ENCODE assay signal across 23 cellular contexts in genomic region chr18:12430137-12430990, GRCh38. TPM values are rescaled to one million over a fixed set of nuclear protein-coding genes. Genes with fewer than 3 reads are reported as not detected.
"Had no signal": no experiment of that assay in that cellular context is flagged by ENCODE, and none has a peak within 500 bp of the region (broad histone marks: within the 10 kb centered on the region; RNA-seq: fewer than 3 reads in every experiment).

No MANE protein-coding gene starts in this region.

- H3K36me3 ChIP-seq: cardiac muscle cell, colonic mucosa, gastrocnemius medialis had no signal

- H3K4me3 ChIP-seq: body of pancreas, cardiac muscle cell, colonic mucosa, dorsolateral prefrontal cortex, gastrocnemius medialis, left ventricle myocardium inferior, lung, right atrium auricular region, suprapubic skin, tibial artery had no signal

- ATAC-seq: activated CD4-positive, alpha-beta T cell treated with anti-CD3 and anti-CD28 coated beads for 36 hours; body of pancreas; gastrocnemius medialis had no signal

- H3K27me3 ChIP-seq: body of pancreas, cardiac muscle cell, colonic mucosa, dorsolateral prefrontal cortex, gastrocnemius medialis, right atrium auricular region, suprapubic skin, tibial artery had no signal

- FAIRE-seq: islet of Langerhans had no signal

- H3K9me3 ChIP-seq: body of pancreas, colonic mucosa, gastrocnemius medialis, left ventricle myocardium inferior, right atrium auricular region, suprapubic skin, tibial artery had no signal

- H3K27ac ChIP-seq: body of pancreas, cardiac muscle cell, colonic mucosa, gastrocnemius medialis, left ventricle myocardium inferior, right atrium auricular region, suprapubic skin, tibial artery had no signal

- H3K4me1 ChIP-seq: body of pancreas, colonic mucosa, gastrocnemius medialis, left ventricle myocardium inferior, right atrium auricular region, suprapubic skin, tibial artery had no signal

- DNase-seq: activated CD4-positive, alpha-beta T cell treated with anti-CD3 and anti-CD28 coated beads for 36 hours; activated CD4-positive, CD25-positive, alpha-beta regulatory T cell; activated effector memory CD4-positive, alpha-beta T cell treated with Interleukin-2 at 50 U/mL for 16 hours; activated naive CD4-positive, alpha-beta T cell treated with Interleukin-2 at 50 U/mL for 16 hours; anterior cingulate cortex; body of pancreas; cerebellar nuclear complex; colonic mucosa; dorsolateral prefrontal cortex; effector memory CD4-positive, alpha-beta T cell; gastrocnemius medialis; glutamatergic neuron; left ventricle myocardium inferior; occipital lobe; stimulated activated CD4-positive, alpha-beta T cell treated with anti-CD3 and anti-CD28 coated beads, Interleukin-15, amount 100 ng/mL, for 24 hours; stimulated activated CD4-positive, alpha-beta T cell treated with anti-CD3 and anti-CD28 coated beads, Interleukin-2, amount 100 ng/mL, for 24 hours; stimulated activated naive CD4-positive, alpha-beta T cell; tibial artery had no signal

RNA-seq across cellular contexts. Expression of gene PRELID3A, which starts 22.6 kb away (rescaled TPM):
- total RNA-seq: body of pancreas had no signal
